ENCODE assay signal across 21 cellular contexts in the genomic region with DNA sequence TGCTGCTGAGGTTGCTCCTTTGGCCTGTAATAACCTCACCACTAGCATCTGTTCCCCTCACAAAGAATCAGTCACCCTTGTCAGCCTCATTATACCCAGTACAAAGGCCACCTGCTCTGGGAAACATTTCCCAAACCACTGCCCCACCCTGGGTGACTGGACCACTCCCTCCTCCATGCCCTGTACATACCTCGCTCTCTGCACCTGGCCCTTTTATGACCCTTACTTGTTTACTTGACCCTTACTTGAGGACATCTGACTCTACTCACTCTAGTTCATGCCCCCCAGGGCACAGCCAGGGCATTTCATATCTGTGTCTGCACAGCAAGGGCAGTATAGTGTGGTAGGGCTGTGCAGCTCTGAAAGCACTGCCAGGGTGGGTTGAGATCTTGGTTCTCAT. TPM values are rescaled to one million over a fixed set of nuclear protein-coding genes. Genes with fewer than 3 reads are reported as not detected.
DNase-seq lines count a peak whose midpoint lies in the region; TF ChIP-seq lines count a peak whose summit lies in the region.
"Had no signal": no experiment of that assay in that cellular context is flagged by ENCODE, and none has a peak within 500 bp of the region (broad histone marks: within the 10 kb centered on the region; RNA-seq: fewer than 3 reads in every experiment).

No MANE protein-coding gene starts in this region.

- intact Hi-C loops in transverse colon (cut with DNase I; ENCODE audit: low total_unique reads) = no loop called here

- in situ Hi-C loops in transverse colon (cut with MboI; ENCODE audit: low pct_ligation_motif_present in 1 of 4, low pct_unique_long_range_greater_than_20kb in 1 of 4, low sequenced_read_pairs in 3 of 4) = no loop called here

- 27% methylated on average over 1 of the region's 1 CpG for WGBS in hepatocyte (ENCODE audit: low lambda C conversion rate, missing lambda C conversion rate)
- WGBS in transverse colon (ENCODE audit: low coverage in 1 of 2), 2 donors = 0% methylated on average over 1 of the region's 1 CpG; no CpG with 5 or more reads in 1 of the 2 donors

- H3K27me3 ChIP-seq in hepatocyte (no peaks in the 10 kb centered on the region), transverse colon (no peaks in the 10 kb centered on the region)
- H3K27me3 ChIP-seq: BLaER1 treated with 17β-estradiol and CSF1 and Interleukin-3, amounts not matched to agents 10 nM and 100 nM; testis had no signal

- H4K20me1 ChIP-seq in hepatocyte (ENCODE audit: insufficient read depth, poor library complexity, severe bottlenecking) = no peaks in the 10 kb centered on the region
- H4K20me1 ChIP-seq: BLaER1 treated with 17β-estradiol and CSF1 and Interleukin-3, amounts not matched to agents 10 nM and 100 nM had no signal

- DNase-seq in NCI-H1105 treated with DMSO at 0.1 percent for 48 hours (lab: John Stamatoyannopoulos, UW) (peak; percentile 2), NCI-H1105 (lab: John Stamatoyannopoulos, UW) (no peak), NCI-H774 (lab: John Stamatoyannopoulos, UW) (peak; percentile 90), hepatocyte (ENCODE audit: low spot score) (peak; percentile 58), transverse colon (peak; percentile 80), ureter (ENCODE audit: low spot score) (no peak), cerebellar cortex (ENCODE audit: low spot score) (no peak)
- DNase-seq in stimulated activated naive CD4-positive, alpha-beta T cell treated with Interleukin-2 at 50 U/mL for 16 hours (lab: John Stamatoyannopoulos, UW) = no peak
- DNase-seq: activated CD4-positive, alpha-beta T cell treated with anti-CD3 and anti-CD28 coated beads, Interleukin-2, amount 50 U/mL, for 1 hour; activated naive CD4-positive, alpha-beta T cell treated with anti-CD3 and anti-CD28 coated beads, Interleukin-2, amount 50 U/mL, for 16 hours; cortex of kidney; DND-41; erythroblast; MV-4-11; NCI-H446; nucleus accumbens; PC-3; stimulated activated CD4-positive, alpha-beta T cell treated with anti-CD3 and anti-CD28 coated beads, Interleukin-4, amount 100 ng/mL, for 4 hours; testis had no signal

- no peaks in the 10 kb centered on the region for H3K79me2 ChIP-seq in hepatocyte

- peak; percentile 38 for TF ChIP-seq EP300 in transverse colon (IDR thresholded peaks at IDR 0.05; ENCODE audit: low read depth)

- H3K27ac ChIP-seq in hepatocyte (no peak overlapping the region), transverse colon (peak overlapping the region; percentile 32 to 56 (median 39))
- H3K27ac ChIP-seq: 22Rv1; BLaER1 treated with 17β-estradiol and CSF1 and Interleukin-3, amounts not matched to agents 10 nM and 100 nM; testis had no signal

- TF ChIP-seq POLR2A in transverse colon (IDR thresholded peaks at IDR 0.05) = no peak

- H3K9me3 ChIP-seq in hepatocyte (ENCODE audit: low read depth) (no peaks in the 10 kb centered on the region), transverse colon (no peaks in the 10 kb centered on the region)
- H3K9me3 ChIP-seq: testis had no signal

- H3K4me2 ChIP-seq in hepatocyte = no peak overlapping the region
- H3K4me2 ChIP-seq: BLaER1 treated with 17β-estradiol and CSF1 and Interleukin-3, amounts not matched to agents 10 nM and 100 nM had no signal

- H3K4me1 ChIP-seq in hepatocyte (ENCODE audit: insufficient read depth) = no peaks in the 10 kb centered on the region
- H3K4me1 ChIP-seq in transverse colon = peaks cover 9 to 33% (median 21%) of the 10 kb centered on the region in 4 donors
- H3K4me1 ChIP-seq: testis had no signal

- H3K36me3 ChIP-seq in hepatocyte (replicated peaks; ENCODE audit: insufficient read depth, low read depth) (no peaks in the 10 kb centered on the region), transverse colon (no peaks in the 10 kb centered on the region)
- H3K36me3 ChIP-seq: BLaER1 treated with 17β-estradiol and CSF1 and Interleukin-3, amounts not matched to agents 10 nM and 100 nM had no signal

- no peak overlapping the region for H3K4me3 ChIP-seq in hepatocyte
- H3K4me3 ChIP-seq in transverse colon = no peak overlapping the region
- H3K4me3 ChIP-seq: BLaER1 treated with 17β-estradiol and CSF1 and Interleukin-3, amounts not matched to agents 10 nM and 100 nM; testis had no signal

- TF ChIP-seq CTCF in hepatocyte (IDR thresholded peaks at IDR 0.05; ENCODE audit: poor library complexity) (no peak), transverse colon (IDR thresholded peaks at IDR 0.05) (peak in 2 of 5 experiments; percentile 21 to 26)

- H2AFZ ChIP-seq in hepatocyte = no peak overlapping the region

- H3K9me2 ChIP-seq in hepatocyte (replicated peaks; ENCODE audit: insufficient read depth) = no peaks in the 10 kb centered on the region

RNA-seq across cellular contexts. Expression of a gene that starts 21.4 kb away (rescaled TPM):
- total RNA-seq in hepatocyte (4.7 and 9.1 TPM in 2 replicates), transverse colon (100 to 1,000 TPM; 143 to 687 (median 427) TPM), ureter (1.5 TPM)
- polyA plus RNA-seq in hepatocyte = 5.9 and 6.6 TPM in 2 replicates
- total RNA-seq: PC-3 had no signal

RNA-seq across cellular contexts. Expression of a gene that starts 30.4 kb away (rescaled TPM):
- total RNA-seq in hepatocyte = 202 and 224 TPM in 2 replicates
- polyA plus RNA-seq in hepatocyte = 242 and 343 TPM in 2 replicates
- total RNA-seq in transverse colon = 100 to 1,000 TPM in 3 of 4 donors, 10 to 100 TPM in 1; 44.6 to 210 (median 171) TPM
- 30.7 TPM for total RNA-seq in ureter
- total RNA-seq: PC-3 had no signal

RNA-seq across cellular contexts. Expression of a gene that starts 30.8 kb away (rescaled TPM):
- total RNA-seq in hepatocyte (200 and 263 TPM in 2 replicates), transverse colon (100 to 1,000 TPM in 3 of 4 donors, 10 to 100 TPM in 1; 30.4 to 369 (median 224) TPM), ureter (32.7 TPM)
- polyA plus RNA-seq in hepatocyte = 175 and 204 TPM in 2 replicates
- total RNA-seq: PC-3 had no signal

Comparison
In these comparisons a context has a peak if more than half of its experiments do, and no peak if none do; other contexts are left out.
1. DNase-seq: peak in NCI-H1105 treated with DMSO at 0.1 percent for 48 hours (single experiment), NCI-H774 (single experiment), hepatocyte (single experiment) and transverse colon (single experiment); none in NCI-H1105 (single experiment), ureter (single experiment), cerebellar cortex (single experiment) and stimulated activated naive CD4-positive, alpha-beta T cell treated with Interleukin-2 at 50 U/mL for 16 hours (single experiment).
2. RNA of a gene that starts 21.4 kb away (total RNA-seq): 143 to 687 TPM in transverse colon; 4.7 to 9.1 TPM in hepatocyte and 1.5 TPM in ureter (single experiment); every median in the first group is over 10 times any median in the second.